1 cellular context compared by ENCODE assay signal in genomic region chr1:15935056-15935950, GRCh38.
TF ChIP-seq lines count a peak whose summit lies in the region.

No MANE protein-coding gene starts in this region.

TF ChIP-seq in HepG2, 621 proteins besides CTCF, POLR2A, EP300 and RAD21 (continued from another document):
- 0 out of 2 replicates have a peak, but pooled peaks have one; percentile 15 for TF ChIP-seq UBTF (CRISPR knock-in tag; IDR thresholded peaks at IDR 0.05)
